Comparison of ENCODE assay signal across 22 cellular contexts in genomic region chr18:72898870-72899840, GRCh38. TPM values are rescaled to one million over a fixed set of nuclear protein-coding genes. Genes with fewer than 3 reads are reported as not detected.
DNase-seq lines count a peak whose midpoint lies in the region; ATAC-seq and TF ChIP-seq lines count a peak whose summit lies in the region.
"Had no signal": no experiment of that assay in that cellular context is flagged by ENCODE, and none has a peak within 500 bp of the region (broad histone marks: within the 10 kb centered on the region; RNA-seq: fewer than 3 reads in every experiment).

No MANE protein-coding gene starts in this region.

- H3K4me3 ChIP-seq in mammary epithelial cell (replicated peaks in 1 of 3; ENCODE audit: insufficient read depth in 1 of 3, low read depth in 2 of 3, low read length in 3 of 3) (no peak overlapping the region), colonic mucosa (no peak overlapping the region)
- no peak overlapping the region for H3K4me3 ChIP-seq in naive thymus-derived CD4-positive, alpha-beta T cell (ENCODE audit: low read length)
- H3K4me3 ChIP-seq: GM12878 had no signal

- no peaks in the 10 kb centered on the region for H3K9me3 Mint-ChIP-seq in nephron progenitor cell
- H3K9me3 Mint-ChIP-seq in naive thymus-derived CD4-positive, alpha-beta T cell, result peaks cover 0 to 6% (median 0%) of the 10 kb centered on the region in 11 donors

- no peaks in the 10 kb centered on the region for H4K20me1 ChIP-seq in mammary epithelial cell (ENCODE audit: insufficient read depth, low read length)

- H3K27ac ChIP-seq in mammary epithelial cell (ENCODE audit: insufficient read depth, low read depth, low read length) (no peak overlapping the region), colonic mucosa (no peak overlapping the region)
- H3K27ac ChIP-seq in naive thymus-derived CD4-positive, alpha-beta T cell (ENCODE audit: low read depth, low read length), result no peak overlapping the region

- no peak overlapping the region for H3K4me3 Mint-ChIP-seq in nephron progenitor cell
- no peak overlapping the region for H3K4me3 Mint-ChIP-seq in naive thymus-derived CD4-positive, alpha-beta T cell
- H3K4me3 Mint-ChIP-seq: CD14-positive monocyte, T-cell had no signal

- DNase-seq in DMS53 (lab: John Stamatoyannopoulos, UW) (peak; percentile 84), NCI-H446 treated with DMSO at 0.1 percent for 48 hours (lab: John Stamatoyannopoulos, UW) (peak; percentile 55), mammary epithelial cell (peak; percentile 60), nephron progenitor cell (no peak), colonic mucosa (no peak), mesenteric fat pad (ENCODE audit: low spot score) (no peak)
- no peak for DNase-seq in naive thymus-derived CD4-positive, alpha-beta T cell
- DNase-seq: COR-L47, DMS153, EL, HCEC 1CT, MV-4-11, NCI-H1417 treated with DMSO at 0.1 percent for 48 hours, NCI-H187 treated with DMSO at 0.1 percent for 48 hours, NCI-H345, NCI-H526 treated with DMSO at 0.1 percent for 48 hours, SIG-M5, T-cell had no signal

- POLR2A ChIA-PET in naive thymus-derived CD4-positive, alpha-beta T cell (lab: Charles Lee), result no interaction called here

- H3K4me1 ChIP-seq in mammary epithelial cell (ENCODE audit: insufficient read depth, low read length) (peaks cover 5% of the 10 kb centered on the region), colonic mucosa (no peaks in the 10 kb centered on the region)
- no peaks in the 10 kb centered on the region for H3K4me1 ChIP-seq in naive thymus-derived CD4-positive, alpha-beta T cell (ENCODE audit: control insufficient read depth in 2 of 2, insufficient read depth in 2 of 2, low read length in 2 of 2)

- H3K36me3 Mint-ChIP-seq in nephron progenitor cell (ENCODE audit: low read depth), result no peaks in the 10 kb centered on the region
- H3K36me3 Mint-ChIP-seq in naive thymus-derived CD4-positive, alpha-beta T cell, result no peaks in the 10 kb centered on the region
- H3K36me3 Mint-ChIP-seq: CD14-positive monocyte, T-cell had no signal

- no peaks in the 10 kb centered on the region for H3K27me3 Mint-ChIP-seq in nephron progenitor cell (ENCODE audit: low read depth, poor library complexity)
- no peaks in the 10 kb centered on the region for H3K27me3 Mint-ChIP-seq in naive thymus-derived CD4-positive, alpha-beta T cell
- H3K27me3 Mint-ChIP-seq: T-cell had no signal

- H3K27me3 ChIP-seq in mammary epithelial cell (ENCODE audit: insufficient read depth, low read length) (peaks cover 3% of the 10 kb centered on the region), colonic mucosa (no peaks in the 10 kb centered on the region)
- H3K27me3 ChIP-seq in naive thymus-derived CD4-positive, alpha-beta T cell (ENCODE audit: control insufficient read depth in 2 of 2, insufficient read depth in 2 of 2, low read length in 2 of 2), result no peaks in the 10 kb centered on the region

- BruUV-seq in mammary epithelial cell (replicated peaks; lab: Mats Ljungman, UMichigan), result no TSS peak

- H2AFZ ChIP-seq in mammary epithelial cell (ENCODE audit: low read depth, low read length), result no peak overlapping the region

- intact Hi-C loops in mammary epithelial cell (cut with micrococcal nuclease) (no loop called here), colonic mucosa (cut with DNase I) (no loop called here)
- intact Hi-C loops in naive thymus-derived CD4-positive, alpha-beta T cell (cut with micrococcal nuclease), result no loop called here

- no peak overlapping the region for H3K4me2 ChIP-seq in mammary epithelial cell (ENCODE audit: insufficient read depth, low read depth, low read length)

- dilution Hi-C loops in mammary epithelial cell (cut with HindIII; ENCODE audit: low sequenced_read_pairs), result no loop called here

- peaks cover 5% of the 10 kb centered on the region for H3K4me1 Mint-ChIP-seq in nephron progenitor cell
- peaks cover 0 to 2% (median 0%) of the 10 kb centered on the region in 7 donors for H3K4me1 Mint-ChIP-seq in naive thymus-derived CD4-positive, alpha-beta T cell
- H3K4me1 Mint-ChIP-seq: CD14-positive monocyte, T-cell had no signal

- H3K27ac Mint-ChIP-seq in nephron progenitor cell, result peak overlapping the region; percentile 71
- H3K27ac Mint-ChIP-seq in naive thymus-derived CD4-positive, alpha-beta T cell, result no peak overlapping the region
- H3K27ac Mint-ChIP-seq: CD14-positive monocyte, T-cell had no signal

- ATAC-seq in naive thymus-derived CD4-positive, alpha-beta T cell, result no peak
- ATAC-seq: GM12878, SK-N-SH treated with all-trans-retinoic acid at 6 μM for 48 hours, T-cell had no signal

- CTCF ChIA-PET in mammary epithelial cell (lab: Charles Lee; ENCODE audit: low non-redundant PET), result no interaction called here
- CTCF ChIA-PET in naive thymus-derived CD4-positive, alpha-beta T cell (lab: Charles Lee), result no interaction called here

- TF ChIP-seq CTCF in mammary epithelial cell (conservative IDR thresholded peaks at IDR 0.05 in 1 of 2, IDR thresholded peaks at IDR 0.05 in 1 of 2; ENCODE audit: extremely low read depth in 1 of 2, insufficient read depth in 1 of 2, low read depth in 1 of 2, low read length in 2 of 2) (no peak), nephron progenitor cell (IDR thresholded peaks at IDR 0.05) (no peak), colonic mucosa (IDR thresholded peaks at IDR 0.05) (no peak)

- 20% methylated on average over 6 of the region's 7 CpGs for WGBS in mammary epithelial cell (ENCODE audit: low coverage, missing lambda C conversion rate)

- in situ Hi-C loops in mammary epithelial cell (cut with MboI; ENCODE audit: low sequenced_read_pairs in 2 of 2), result no loop called here

- no peaks in the 10 kb centered on the region for H3K79me2 ChIP-seq in mammary epithelial cell (ENCODE audit: insufficient read depth, low read length)

- no peak overlapping the region for H3K9ac ChIP-seq in mammary epithelial cell (ENCODE audit: insufficient read depth, low read length)
- H3K9ac ChIP-seq in colonic mucosa (ENCODE audit: low read depth in 2 of 2, low read length in 2 of 2), result no peak overlapping the region

- H3K9me3 ChIP-seq in mammary epithelial cell (replicated peaks; ENCODE audit: insufficient read depth, low read length), result no peaks in the 10 kb centered on the region
- no peaks in the 10 kb centered on the region for H3K9me3 ChIP-seq in naive thymus-derived CD4-positive, alpha-beta T cell (ENCODE audit: control insufficient read depth in 2 of 3, low read length in 3 of 3)
- H3K9me3 ChIP-seq in colonic mucosa, result no peaks in the 10 kb centered on the region

- no peaks in the 10 kb centered on the region for H3K36me3 ChIP-seq in mammary epithelial cell (ENCODE audit: insufficient read depth, low read length)
- H3K36me3 ChIP-seq in naive thymus-derived CD4-positive, alpha-beta T cell (ENCODE audit: control insufficient read depth in 2 of 3, insufficient read depth in 3 of 3, low read length in 3 of 3), result no peaks in the 10 kb centered on the region
- no peaks in the 10 kb centered on the region for H3K36me3 ChIP-seq in colonic mucosa

RNA-seq across cellular contexts. Expression of gene NETO1, which starts 31.4 kb away (rescaled TPM):
- total RNA-seq in mammary epithelial cell (1 to 10 TPM in 1 of 2 donors, under 1 TPM in 1; under 0.01 to 1.7 TPM), colonic mucosa (not detected), mesenteric fat pad (4.3 TPM)
- 0.35 TPM for polyA plus RNA-seq in mammary epithelial cell
- not detected for polyA minus RNA-seq in mammary epithelial cell
- total RNA-seq in naive thymus-derived CD4-positive, alpha-beta T cell, result not detected
- polyA plus RNA-seq in naive thymus-derived CD4-positive, alpha-beta T cell, result not detected
- total RNA-seq: GM12878, OCI-LY7 had no signal
- polyA plus RNA-seq: CD14-positive monocyte had no signal

Comparison
In these comparisons a context has a peak if more than half of its experiments do, and no peak if none do; other contexts are left out.
1. DNase-seq: peak in DMS53 (single experiment), NCI-H446 treated with DMSO at 0.1 percent for 48 hours (single experiment) and mammary epithelial cell (single experiment); none in nephron progenitor cell (single experiment), naive thymus-derived CD4-positive, alpha-beta T cell (0 of 9), colonic mucosa (single experiment) and mesenteric fat pad (single experiment).